ENCODE assay signal across 18 cellular contexts in the genomic region with DNA sequence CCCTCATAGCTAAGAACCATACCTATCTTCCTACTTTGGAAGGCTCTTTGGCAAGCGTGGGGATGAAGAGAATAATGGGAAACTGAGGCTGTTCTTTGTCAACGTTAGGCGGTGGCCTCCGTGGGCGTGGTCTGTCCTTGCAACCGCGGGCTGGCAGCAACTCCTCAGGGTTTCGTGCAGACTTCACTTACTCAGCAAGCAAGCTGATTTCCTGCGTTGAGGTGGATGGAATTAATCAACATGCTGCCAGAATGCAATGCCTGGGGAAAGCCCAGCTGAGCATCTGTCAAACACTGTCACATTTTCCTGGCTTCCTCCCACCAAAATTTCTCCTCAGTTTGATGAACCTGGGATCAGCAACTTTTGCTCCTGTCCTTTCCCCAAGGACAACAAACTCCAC. TPM values are rescaled to one million over a fixed set of nuclear protein-coding genes. Genes with fewer than 3 reads are reported as not detected.
DNase-seq lines count a peak whose midpoint lies in the region; ATAC-seq, FAIRE-seq and TF ChIP-seq lines count a peak whose summit lies in the region.
"Had no signal": no experiment of that assay in that cellular context is flagged by ENCODE, and none has a peak within 500 bp of the region (broad histone marks: within the 10 kb centered on the region; RNA-seq: fewer than 3 reads in every experiment).

No MANE protein-coding gene starts in this region.

- FAIRE-seq in frontal cortex (lab: Jason Lieb, UNC): no peak
- FAIRE-seq: HTR-8/SVneo, islet of Langerhans had no signal

- H3K4me1 ChIP-seq in A673 (ENCODE audit: insufficient read depth, low read length, poor library complexity, severe bottlenecking): no peaks in the 10 kb centered on the region
- H3K4me1 ChIP-seq: gastrocnemius medialis had no signal

- DNase-seq in A673 (ENCODE audit: low spot score) (peak; percentile 41), EH (ENCODE audit: low read depth) (peak; percentile 33), iPS-NIHi7 (ENCODE audit: extremely low spot score) (peak; percentile 28), NCI-H1436 treated with DMSO at 0.1 percent for 48 hours (lab: John Stamatoyannopoulos, UW) (no peak), frontal cortex (ENCODE audit: low spot score in 2 of 2) (no peak)
- peak; percentile 67 to 74 for DNase-seq in activated CD4-positive, alpha-beta T cell treated with anti-CD3 and anti-CD28 coated beads, Interleukin-2, amount 50 U/mL, for 48 hours
- DNase-seq: CD4-positive, alpha-beta memory T cell; dermis blood vessel endothelial cell; gastrocnemius medialis; MV-4-11; NCI-H345; OCI-M1 had no signal

- no peak for TF ChIP-seq CTCF in A673 (conservative IDR thresholded peaks at IDR 0.05; ENCODE audit: low read depth, low read length)

- POLR2A ChIA-PET in A673 (lab: Charles Lee; ENCODE audit: low non-redundant PET): interaction anchor here (0.7 kb wide), 1 partner anchor 23 kb away, joined by 5 read pairs; no protein-coding TSS in a partner anchor

- intact Hi-C loops in A673 (cut with micrococcal nuclease; ENCODE audit: unreplicated experiment): no loop called here

- H3K9me3 ChIP-seq in A673 (ENCODE audit: low read depth, low read length, poor library complexity, severe bottlenecking): no peaks in the 10 kb centered on the region
- H3K9me3 ChIP-seq: gastrocnemius medialis had no signal

- BruUV-seq in A673 (replicated peaks; lab: Mats Ljungman, UMichigan): no TSS peak

- H3K36me3 ChIP-seq in A673 (ENCODE audit: insufficient read depth, low read length, poor library complexity, severe bottlenecking): no peaks in the 10 kb centered on the region
- H3K36me3 ChIP-seq: gastrocnemius medialis had no signal

- no peak overlapping the region for H3K4me3 ChIP-seq in A673 (ENCODE audit: low read depth, low read length, poor library complexity, severe bottlenecking)
- H3K4me3 ChIP-seq: gastrocnemius medialis had no signal

- CTCF ChIA-PET in A673 (lab: Charles Lee): no interaction called here

- no peak for ATAC-seq in HG02588 (IDR thresholded peaks at IDR 0.05; ENCODE audit: unreplicated experiment)
- no peak for ATAC-seq in HG03460 (IDR thresholded peaks at IDR 0.05; ENCODE audit: unreplicated experiment)
- ATAC-seq: gastrocnemius medialis had no signal

- H3K27ac ChIP-seq in A673 (ENCODE audit: low read depth, low read length, poor library complexity, severe bottlenecking): no peak overlapping the region
- H3K27ac ChIP-seq: gastrocnemius medialis had no signal

- H3K27me3 ChIP-seq in A673 (replicated peaks; ENCODE audit: insufficient read depth, low read depth, low read length, poor library complexity): no peaks in the 10 kb centered on the region

RNA-seq across cellular contexts. Expression of a gene that starts 9.2 kb away (rescaled TPM):
- not detected in 2 replicates for total RNA-seq in A673 (2021)
- total RNA-seq in frontal cortex: not detected
- total RNA-seq: CD4-positive, alpha-beta memory T cell; dermis blood vessel endothelial cell; gastrocnemius medialis; mucosa of gallbladder; posterior vena cava had no signal

RNA-seq across cellular contexts. Expression of a gene that starts 31.0 kb away (rescaled TPM):
- total RNA-seq in A673 (2021) (233 and 240 TPM in 2 replicates), frontal cortex (11.0 TPM)

Comparison
In these comparisons a context has a peak if more than half of its experiments do, and no peak if none do; other contexts are left out.
1. DNase-seq: peak in A673 (single experiment), EH (single experiment), activated CD4-positive, alpha-beta T cell treated with anti-CD3 and anti-CD28 coated beads, Interleukin-2, amount 50 U/mL, for 48 hours (2 of 2) and iPS-NIHi7 (single experiment); none in NCI-H1436 treated with DMSO at 0.1 percent for 48 hours (single experiment) and frontal cortex (0 of 2).
2. RNA of a gene that starts 31.0 kb away (total RNA-seq): 233 to 240 TPM in A673; 11.0 TPM in frontal cortex (single experiment); every median in the first group is over 10 times any median in the second.